Comparison of ENCODE assay signal across 21 cellular contexts in genomic region chr7:126185959-126186580, GRCh38.
DNase-seq lines count a peak whose midpoint lies in the region; ATAC-seq and TF ChIP-seq lines count a peak whose summit lies in the region.
"Had no signal": no experiment of that assay in that cellular context is flagged by ENCODE, and none has a peak within 500 bp of the region (broad histone marks: within the 10 kb centered on the region; RNA-seq: fewer than 3 reads in every experiment).

No MANE protein-coding gene starts in this region.

- TF ChIP-seq CTCF in endodermal cell (conservative IDR thresholded peaks at IDR 0.05) (no peak), transverse colon (IDR thresholded peaks at IDR 0.05) (no peak)

- peak overlapping the region; percentile 59 for H3K27ac ChIP-seq in endodermal cell (ENCODE audit: low read depth, low read length)
- H3K27ac ChIP-seq in trophoblast cell (ENCODE audit: low read depth, low read length) = no peak overlapping the region
- no peak overlapping the region for H3K27ac ChIP-seq in transverse colon
- H3K27ac ChIP-seq: PC-9, upper lobe of left lung had no signal

- H4K91ac ChIP-seq in trophoblast cell (ENCODE audit: low read depth, low read length) = no peak overlapping the region

- H3K18ac ChIP-seq in trophoblast cell (ENCODE audit: low read length) = no peak overlapping the region

- no peak for TF ChIP-seq POLR2A in transverse colon (IDR thresholded peaks at IDR 0.05)

- no peak overlapping the region for H3K4me2 ChIP-seq in trophoblast cell (ENCODE audit: low read length)
- H3K4me2 ChIP-seq: PC-9 had no signal

- H3K4me1 ChIP-seq in endodermal cell (ENCODE audit: control insufficient read depth, insufficient read depth, low read length) (no peaks in the 10 kb centered on the region), trophoblast cell (ENCODE audit: control insufficient read depth in 1 of 2, insufficient read depth in 2 of 2, low read length in 2 of 2) (peaks cover 0 to 4% of the 10 kb centered on the region in 2 experiments), transverse colon (no peaks in the 10 kb centered on the region)
- H3K4me1 ChIP-seq: upper lobe of left lung had no signal

- H3K14ac ChIP-seq in trophoblast cell (ENCODE audit: low read length) = no peak overlapping the region

- peaks cover 6% of the 10 kb centered on the region for H3K9me3 Mint-ChIP-seq in endodermal cell

- H4K12ac ChIP-seq in trophoblast cell (ENCODE audit: low read depth, low read length) = no peak overlapping the region

- no peak overlapping the region for H2BK120ac ChIP-seq in trophoblast cell (ENCODE audit: insufficient read depth, low read length, poor library complexity)

- no peak for TF ChIP-seq EP300 in transverse colon (IDR thresholded peaks at IDR 0.05; ENCODE audit: low read depth)

- WGBS in endodermal cell (ENCODE audit: insufficient coverage in 1 of 2, insufficient read length in 1 of 2), 2 experiments = 72% methylated on average over 7 of the region's 7 CpGs; no CpG with 5 or more reads in 1 of the 2 experiments
- no CpG with 5 or more reads among the region's 7 CpGs for WGBS in trophoblast cell (ENCODE audit: extremely low coverage, insufficient coverage, insufficient read length)
- 31 to 64% methylated on average over 2 to 7 of the region's 7 CpGs for WGBS in transverse colon (ENCODE audit: low coverage in 1 of 2), 2 donors

- no peak overlapping the region for H2BK5ac ChIP-seq in trophoblast cell (ENCODE audit: low read depth, low read length, poor library complexity)

- intact Hi-C loops in transverse colon (cut with DNase I; ENCODE audit: low total_unique reads) = no loop called here

- H4K8ac ChIP-seq in trophoblast cell (ENCODE audit: low read depth, low read length) = no peak overlapping the region

- H2BK12ac ChIP-seq in trophoblast cell (ENCODE audit: low read length) = no peak overlapping the region

- no peaks in the 10 kb centered on the region for H3K27me3 Mint-ChIP-seq in endodermal cell (ENCODE audit: insufficient read depth)
- H3K27me3 Mint-ChIP-seq: activated CD4-positive, alpha-beta memory T cell treated with anti-CD3 and anti-CD28 coated beads, Interleukin-2, amount 10 ng/mL, durations not matched to agents 7 days and 5 days; activated naive CD8-positive, alpha-beta T cell treated with anti-CD3 and anti-CD28 coated beads, Interleukin-2, amount 50 U/mL, for 24 hours; central memory CD8-positive, alpha-beta T cell; memory B cell; natural killer cell treated with Interleukin-12 subunit alpha and Interleukin-12 subunit beta and Interleukin-15 and Interleukin-18, amount 100 ng/mL, for 72 hours had no signal

- peaks cover 1% of the 10 kb centered on the region for H3K36me3 Mint-ChIP-seq in endodermal cell (ENCODE audit: low read depth)
- H3K36me3 Mint-ChIP-seq: memory B cell had no signal

- H3K27ac Mint-ChIP-seq in endodermal cell = peak overlapping the region; percentile 70
- H3K27ac Mint-ChIP-seq: activated CD4-positive, alpha-beta memory T cell treated with anti-CD3 and anti-CD28 coated beads, Interleukin-2, amount 10 ng/mL, durations not matched to agents 7 days and 5 days; activated naive CD8-positive, alpha-beta T cell treated with anti-CD3 and anti-CD28 coated beads, Interleukin-2, amount 50 U/mL, for 24 hours; memory B cell; natural killer cell treated with Interleukin-12 subunit alpha and Interleukin-12 subunit beta and Interleukin-15 and Interleukin-18, amount 100 ng/mL, for 72 hours had no signal

- H3K4me3 Mint-ChIP-seq in endodermal cell = no peak overlapping the region
- H3K4me3 Mint-ChIP-seq: activated CD4-positive, alpha-beta memory T cell treated with anti-CD3 and anti-CD28 coated beads, Interleukin-2, amount 10 ng/mL, durations not matched to agents 7 days and 5 days; activated naive CD8-positive, alpha-beta T cell treated with anti-CD3 and anti-CD28 coated beads, Interleukin-2, amount 50 U/mL, for 24 hours; activated T-cell treated with anti-CD3 and anti-CD28 coated beads, Interleukin-2, amount 50 U/mL, for 4 hours; central memory CD8-positive, alpha-beta T cell; memory B cell; natural killer cell treated with Interleukin-12 subunit alpha and Interleukin-12 subunit beta and Interleukin-15 and Interleukin-18, amount 100 ng/mL, for 72 hours had no signal

- H2AK5ac ChIP-seq in trophoblast cell (ENCODE audit: low read length) = no peak overlapping the region

- H3K4me3 ChIP-seq in endodermal cell (ENCODE audit: low read length) = no peak overlapping the region
- H3K4me3 ChIP-seq in trophoblast cell (ENCODE audit: low read depth, low read length) = no peak overlapping the region
- H3K4me3 ChIP-seq in transverse colon = no peak overlapping the region
- H3K4me3 ChIP-seq: K562, PC-9, upper lobe of left lung had no signal

- in situ Hi-C loops in transverse colon (cut with MboI; ENCODE audit: low pct_ligation_motif_present in 1 of 4, low pct_unique_long_range_greater_than_20kb in 1 of 4, low sequenced_read_pairs in 3 of 4) = no loop called here

- no peak overlapping the region for H3K4ac ChIP-seq in trophoblast cell (ENCODE audit: low read depth, low read length)

- H3K36me3 ChIP-seq in endodermal cell (ENCODE audit: control insufficient read depth, insufficient read depth, low read length) = no peaks in the 10 kb centered on the region
- H3K36me3 ChIP-seq in trophoblast cell (ENCODE audit: control insufficient read depth in 1 of 2, insufficient read depth in 2 of 2, low read length in 2 of 2) = no peaks in the 10 kb centered on the region
- no peaks in the 10 kb centered on the region for H3K36me3 ChIP-seq in transverse colon
- H3K36me3 ChIP-seq: upper lobe of left lung had no signal

- H3K79me1 ChIP-seq in trophoblast cell (ENCODE audit: low read length) = no peaks in the 10 kb centered on the region

- ATAC-seq in GM18868 (IDR thresholded peaks at IDR 0.05; ENCODE audit: unreplicated experiment) = no peak
- ATAC-seq: activated naive CD8-positive, alpha-beta T cell treated with anti-CD3 and anti-CD28 coated beads, Interleukin-2, amount 50 U/mL, for 24 hours; activated T-cell treated with anti-CD3 and anti-CD28 coated beads, Interleukin-2, amount 50 U/mL, for 4 hours; K562; natural killer cell treated with Interleukin-12 subunit alpha and Interleukin-12 subunit beta and Interleukin-15 and Interleukin-18, amount 100 ng/mL, for 72 hours had no signal

- H3K23ac ChIP-seq in trophoblast cell (ENCODE audit: low read length) = no peak overlapping the region

- H3K4me1 Mint-ChIP-seq in endodermal cell = peaks cover 21% of the 10 kb centered on the region
- H3K4me1 Mint-ChIP-seq: activated CD4-positive, alpha-beta memory T cell treated with anti-CD3 and anti-CD28 coated beads, Interleukin-2, amount 10 ng/mL, durations not matched to agents 7 days and 5 days; activated naive CD8-positive, alpha-beta T cell treated with anti-CD3 and anti-CD28 coated beads, Interleukin-2, amount 50 U/mL, for 24 hours; central memory CD8-positive, alpha-beta T cell had no signal

- no peak overlapping the region for H2AFZ ChIP-seq in trophoblast cell (ENCODE audit: insufficient read depth, low read length, poor library complexity)
- H2AFZ ChIP-seq: PC-9 had no signal

- H3K27me3 ChIP-seq in endodermal cell (ENCODE audit: control insufficient read depth, insufficient read depth, low read length, poor library complexity, severe bottlenecking) (no peaks in the 10 kb centered on the region), trophoblast cell (ENCODE audit: insufficient read depth, low read length) (no peaks in the 10 kb centered on the region), transverse colon (no peaks in the 10 kb centered on the region)
- H3K27me3 ChIP-seq: upper lobe of left lung had no signal

- H3K9me3 ChIP-seq in endodermal cell (ENCODE audit: control insufficient read depth, low read length) = peaks cover 6% of the 10 kb centered on the region
- no peaks in the 10 kb centered on the region for H3K9me3 ChIP-seq in trophoblast cell (ENCODE audit: insufficient read depth, low read depth, low read length)
- H3K9me3 ChIP-seq in transverse colon = no peaks in the 10 kb centered on the region

- DNase-seq in NCI-H2171 treated with DMSO at 0.1 percent for 48 hours (lab: John Stamatoyannopoulos, UW) (peak; percentile 70), NCI-H2171 (lab: John Stamatoyannopoulos, UW) (no peak), NCI-H69 (lab: John Stamatoyannopoulos, UW) (peak; percentile 98), endodermal cell (peak; percentile 72), trophoblast cell (peak; percentile 62 to 68), transverse colon (no peak), NCI-H510A treated with DMSO at 0.1 percent for 48 hours (lab: John Stamatoyannopoulos, UW) (no peak)
- DNase-seq: activated CD4-positive, alpha-beta memory T cell treated with anti-CD3 and anti-CD28 coated beads, Interleukin-2, amount 10 ng/mL, durations not matched to agents 7 days and 5 days; activated naive CD8-positive, alpha-beta T cell treated with anti-CD3 and anti-CD28 coated beads, Interleukin-2, amount 50 U/mL, for 24 hours; activated T-cell treated with anti-CD3 and anti-CD28 coated beads, Interleukin-2, amount 50 U/mL, for 4 hours; NCI-H1092 treated with DMSO at 0.1 percent for 48 hours; NCI-H510A; PC-9; stimulated activated CD4-positive, alpha-beta T cell treated with anti-CD3 and anti-CD28 coated beads, Interleukin-12 subunit alpha, Interleukin-12 subunit beta, amount 100 ng/mL, for 4 hours; stimulated activated naive CD4-positive, alpha-beta T cell treated with Interleukin-2 at 50 U/mL for 16 hours; upper lobe of left lung had no signal

- H3K9ac ChIP-seq in endodermal cell (ENCODE audit: extremely low read depth, low read length, poor library complexity, severe bottlenecking) (no peak overlapping the region), trophoblast cell (ENCODE audit: low read length) (no peak overlapping the region)

- no peaks in the 10 kb centered on the region for H3K79me2 ChIP-seq in trophoblast cell (ENCODE audit: control insufficient read depth, insufficient read depth, low read length, poor library complexity)

Comparison
In these comparisons a context has a peak if more than half of its experiments do, and no peak if none do; other contexts are left out.
1. DNase-seq: peak in NCI-H2171 treated with DMSO at 0.1 percent for 48 hours (single experiment), NCI-H69 (single experiment), endodermal cell (single experiment) and trophoblast cell (2 of 2); none in NCI-H2171 (single experiment), transverse colon (single experiment) and NCI-H510A treated with DMSO at 0.1 percent for 48 hours (single experiment).